Comparison of ENCODE assay signal across 8 cellular contexts in the genomic region with DNA sequence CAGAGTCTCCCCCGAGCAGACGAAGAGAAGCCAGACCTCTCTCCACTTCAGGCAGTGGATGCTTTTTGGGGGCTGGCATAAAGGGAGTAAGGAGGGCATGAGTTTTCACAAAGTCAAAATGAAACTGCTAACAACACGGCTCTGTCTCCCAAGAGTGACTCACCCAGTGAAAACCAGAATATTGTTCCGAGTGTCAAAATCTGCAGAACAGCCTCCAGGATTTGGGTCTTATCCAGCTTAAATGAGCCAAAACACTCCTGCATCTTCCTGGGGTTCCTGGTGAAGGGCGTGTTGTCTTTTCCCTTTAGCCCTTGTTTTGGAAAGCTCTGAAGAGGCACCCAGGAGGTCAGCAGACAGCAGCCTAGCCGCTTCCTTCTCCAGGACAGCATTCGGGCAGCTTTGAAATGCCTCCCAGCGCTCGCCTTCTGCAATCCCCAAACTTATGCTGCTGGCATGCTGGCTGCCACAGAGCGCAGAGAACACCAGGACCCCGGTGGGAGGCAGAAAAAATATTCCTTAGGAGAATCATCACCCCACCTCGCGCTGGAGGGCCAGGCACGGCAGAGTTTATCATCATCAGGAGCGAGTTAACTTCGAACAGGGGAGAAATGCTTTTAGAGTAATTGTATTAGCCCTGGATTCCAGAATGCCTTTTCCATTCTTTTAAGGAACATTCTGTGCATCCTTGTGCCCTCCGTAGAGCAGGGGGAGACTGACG.
DNase-seq lines count a peak whose midpoint lies in the region; ATAC-seq, FAIRE-seq and TF ChIP-seq lines count a peak whose summit lies in the region.

No MANE protein-coding gene starts in this region.

- no peak overlapping the region for H3K4ac ChIP-seq in neuronal stem cell (ENCODE audit: low read length)

- H3K4me3 ChIP-seq in endothelial cell of umbilical vein (replicated peaks in 1 of 3; ENCODE audit: insufficient read depth in 1 of 3, low read depth in 1 of 3, low read length in 3 of 3) (no peak overlapping the region), neuronal stem cell (ENCODE audit: low read length in 2 of 2) (no peak overlapping the region)

- dilution Hi-C loops in endothelial cell of umbilical vein (cut with MboI; ENCODE audit: extremely low pct_ligation_motif_present, low sequenced_read_pairs) = loop anchor here (10.0 to 25.0 kb wide), 2 partner anchors 50 to 123 kb away; a partner anchor contains a TSS

- TF ChIP-seq CTCF in endothelial cell of umbilical vein (IDR thresholded peaks at IDR 0.05; ENCODE audit: extremely low read depth in 1 of 2, insufficient read depth in 1 of 2, low read depth in 1 of 2, low read length in 2 of 2) = no peak

- H2AK5ac ChIP-seq in neuronal stem cell (ENCODE audit: low read depth, low read length) = peak overlapping the region; percentile 61

- WGBS in neuronal stem cell (ENCODE audit: extremely low coverage in 2 of 2, insufficient read length in 2 of 2, insufficient replicate concordance in 1 of 2), 2 donors = no CpG with 5 or more reads among the region's 18 CpGs

- H3K79me2 ChIP-seq in endothelial cell of umbilical vein (ENCODE audit: control insufficient read depth, insufficient read depth, low read length) = no peaks in the 10 kb centered on the region

- H3K27ac Mint-ChIP-seq in effector memory CD8-positive, alpha-beta T cell = peak overlapping the region in 1 of 2 donors; percentile 3

- H2BK12ac ChIP-seq in neuronal stem cell (ENCODE audit: low read length) = no peak overlapping the region

- no peak overlapping the region for H2BK5ac ChIP-seq in neuronal stem cell (ENCODE audit: low read length)

- DNase-seq in AG20443 (ENCODE audit: low spot score) = peak; percentile 72
- DNase-seq in NCI-H446 treated with DMSO at 0.1 percent for 48 hours (lab: John Stamatoyannopoulos, UW) = peak; percentile 80
- no peak for DNase-seq in endothelial cell of umbilical vein (ENCODE audit: low read depth, low spot score)
- no peak for DNase-seq in neuronal stem cell (ENCODE audit: low spot score)
- DNase-seq in effector memory CD8-positive, alpha-beta T cell = no peak
- no peak for DNase-seq in LoVo (ENCODE audit: low spot score)

- H2BK120ac ChIP-seq in neuronal stem cell (ENCODE audit: low read depth, low read length) = no peak overlapping the region

- H3K9me3 Mint-ChIP-seq in effector memory CD8-positive, alpha-beta T cell = no peaks in the 10 kb centered on the region

- H3K27me3 ChIP-seq in endothelial cell of umbilical vein (ENCODE audit: control insufficient read depth in 2 of 2, insufficient read depth in 2 of 2, low read length in 2 of 2) (no peaks in the 10 kb centered on the region), neuronal stem cell (ENCODE audit: control insufficient read depth in 3 of 3, insufficient read depth in 3 of 3, low read depth in 1 of 3, low read length in 3 of 3) (peaks cover 0 to 31% (median 0%) of the 10 kb centered on the region in 3 experiments)

- peak overlapping the region; percentile 38 for H3K4me2 ChIP-seq in endothelial cell of umbilical vein (ENCODE audit: insufficient read depth, low read length)
- no peak overlapping the region for H3K4me2 ChIP-seq in neuronal stem cell (ENCODE audit: insufficient read depth, low read length, poor library complexity, severe bottlenecking)

- H3K79me1 ChIP-seq in neuronal stem cell (ENCODE audit: low read depth, low read length) = no peaks in the 10 kb centered on the region

- no peaks in the 10 kb centered on the region for H3K36me3 ChIP-seq in endothelial cell of umbilical vein (ENCODE audit: control insufficient read depth in 2 of 2, extremely low read depth in 1 of 2, insufficient read depth in 2 of 2, low read length in 2 of 2)
- no peaks in the 10 kb centered on the region for H3K36me3 ChIP-seq in neuronal stem cell (replicated peaks in 1 of 2; ENCODE audit: control insufficient read depth in 2 of 2, insufficient read depth in 2 of 2, low read length in 2 of 2)

- FAIRE-seq in endothelial cell of umbilical vein (lab: Jason Lieb, UNC) = peak; percentile 93

- H3K23ac ChIP-seq in neuronal stem cell (ENCODE audit: low read depth, low read length, poor library complexity) = no peak overlapping the region

- H3K18ac ChIP-seq in neuronal stem cell (ENCODE audit: low read length) = peak overlapping the region; percentile 12

- no peak overlapping the region for H4K8ac ChIP-seq in neuronal stem cell (ENCODE audit: low read depth, low read length)

- no peak for TF ChIP-seq POLR2A in endothelial cell of umbilical vein (IDR thresholded peaks at IDR 0.05; ENCODE audit: low read depth, low read length)

- CTCF ChIA-PET in endothelial cell of umbilical vein (lab: Charles Lee) = interaction anchor here (1.1 to 1.8 kb wide), 3 partner anchors 25 to 81 kb away, joined by 4 to 8 read pairs (median 5); no protein-coding TSS in a partner anchor

- peaks cover 56% of the 10 kb centered on the region for H3K4me1 ChIP-seq in endothelial cell of umbilical vein (ENCODE audit: control insufficient read depth, extremely low read depth, insufficient read depth, low read length)
- H3K4me1 ChIP-seq in neuronal stem cell (ENCODE audit: control insufficient read depth in 2 of 2, insufficient read depth in 1 of 2, low read depth in 1 of 2, low read length in 2 of 2) = peaks cover 24 to 33% of the 10 kb centered on the region in 2 donors

- ATAC-seq in HG03457 (IDR thresholded peaks at IDR 0.05; ENCODE audit: unreplicated experiment) (no peak), HG03039 (IDR thresholded peaks at IDR 0.05; ENCODE audit: unreplicated experiment) (no peak)
- no peak for ATAC-seq in effector memory CD8-positive, alpha-beta T cell (replicated peaks)

- no peak overlapping the region for H4K91ac ChIP-seq in neuronal stem cell (ENCODE audit: low read depth, low read length, poor library complexity)

- peaks cover 19 to 25% of the 10 kb centered on the region in 2 donors for H3K4me1 Mint-ChIP-seq in effector memory CD8-positive, alpha-beta T cell (ENCODE audit: low read depth in 2 of 2)

- no peaks in the 10 kb centered on the region for H3K9me3 ChIP-seq in endothelial cell of umbilical vein (replicated peaks; ENCODE audit: control insufficient read depth, insufficient read depth, low read length)
- peaks cover 1 to 7% of the 10 kb centered on the region in 2 donors for H3K9me3 ChIP-seq in neuronal stem cell (replicated peaks in 1 of 2; ENCODE audit: control insufficient read depth in 2 of 2, insufficient read depth in 1 of 2, low read depth in 1 of 2, low read length in 2 of 2)

- H3K27ac ChIP-seq in endothelial cell of umbilical vein (ENCODE audit: insufficient read depth, low read depth, low read length) (peak overlapping the region; percentile 63), neuronal stem cell (replicated peaks; ENCODE audit: low read length) (peak overlapping the region; percentile 7)

- no peaks in the 10 kb centered on the region for H3K36me3 Mint-ChIP-seq in effector memory CD8-positive, alpha-beta T cell (ENCODE audit: insufficient read depth)

- POLR2A ChIA-PET in endothelial cell of umbilical vein (lab: Charles Lee) = no interaction called here

- no peak overlapping the region for H2BK15ac ChIP-seq in neuronal stem cell (ENCODE audit: low read length)

- peak overlapping the region; percentile 35 for H2AFZ ChIP-seq in endothelial cell of umbilical vein (ENCODE audit: low read depth, low read length)
- peak overlapping the region; percentile 14 for H2AFZ ChIP-seq in neuronal stem cell (ENCODE audit: low read length)

- H3K4me3 Mint-ChIP-seq in effector memory CD8-positive, alpha-beta T cell = no peak overlapping the region

- intact Hi-C loops in endothelial cell of umbilical vein (cut with micrococcal nuclease) = no loop called here

- H3K9me1 ChIP-seq in endothelial cell of umbilical vein (replicated peaks; ENCODE audit: control insufficient read depth, extremely low read depth, insufficient read depth, low read length) = no peaks in the 10 kb centered on the region

- no peaks in the 10 kb centered on the region for H4K20me1 ChIP-seq in endothelial cell of umbilical vein (replicated peaks; ENCODE audit: control insufficient read depth, extremely low read depth, insufficient read depth, low read length)

- H3K9ac ChIP-seq in endothelial cell of umbilical vein (replicated peaks; ENCODE audit: extremely low read depth, insufficient read depth, low read length) (peak overlapping the region; percentile 12), neuronal stem cell (ENCODE audit: low read depth, low read length, poor library complexity) (no peak overlapping the region)

- no peak overlapping the region for H3K14ac ChIP-seq in neuronal stem cell (ENCODE audit: low read length)

- BruUV-seq in endothelial cell of umbilical vein (replicated peaks; lab: Mats Ljungman, UMichigan) = no TSS peak

- H3K27me3 Mint-ChIP-seq in effector memory CD8-positive, alpha-beta T cell = peaks cover 0 to 28% of the 10 kb centered on the region in 2 donors

TF ChIP-seq in endothelial cell of umbilical vein, 7 proteins besides CTCF, POLR2A, EP300 and RAD21:
- TF ChIP-seq POLR2AphosphoS5 (IDR thresholded peaks at IDR 0.05; ENCODE audit: insufficient read depth, low read depth, low read length) (no peak), FOS (IDR thresholded peaks at IDR 0.05; ENCODE audit: borderline replicate concordance, insufficient read depth, low read length) (peak; percentile 61)

Comparison
In these comparisons a context has a peak if more than half of its experiments do, and no peak if none do; other contexts are left out.
1. DNase-seq: peak in AG20443 (single experiment) and NCI-H446 treated with DMSO at 0.1 percent for 48 hours (single experiment); none in endothelial cell of umbilical vein (single experiment), neuronal stem cell (single experiment), effector memory CD8-positive, alpha-beta T cell (0 of 3) and LoVo (single experiment).